In genomic region chr14:55047301-55048053, GRCh38 we compare ENCODE assay signal across 27 cellular contexts. TPM values are rescaled to one million over a fixed set of nuclear protein-coding genes. Genes with fewer than 3 reads are reported as not detected.
DNase-seq lines count a peak whose midpoint lies in the region; ATAC-seq, FAIRE-seq and TF ChIP-seq lines count a peak whose summit lies in the region.
"Had no signal": no experiment of that assay in that cellular context is flagged by ENCODE, and none has a peak within 500 bp of the region (broad histone marks: within the 10 kb centered on the region; RNA-seq: fewer than 3 reads in every experiment).

No MANE protein-coding gene starts in this region.

- peak overlapping the region; percentile 21 for H3K27ac Mint-ChIP-seq in T-helper 17 cell
- H3K27ac Mint-ChIP-seq: CD14-positive monocyte; CD4-positive, alpha-beta memory T cell; CD4-positive, CD25-positive, alpha-beta regulatory T cell had no signal

- no peak for TF ChIP-seq POLR2A in HepG2 (IDR thresholded peaks at IDR 0.05; ENCODE audit: insufficient read depth in 1 of 2, low read depth in 2 of 2, low read length in 2 of 2)

- no peak overlapping the region for H3K4me3 Mint-ChIP-seq in T-helper 17 cell
- H3K4me3 Mint-ChIP-seq: CD14-positive monocyte; CD4-positive, alpha-beta memory T cell had no signal

- FAIRE-seq in HepG2 (lab: Jason Lieb, UNC), result no peak
- FAIRE-seq: A549, GM12878, GM12892, GM18507 had no signal

- H3K27ac ChIP-seq in A673 (ENCODE audit: low read depth, low read length, poor library complexity, severe bottlenecking), result peak overlapping the region; percentile 100
- 0 out of 2 replicates have a peak overlapping the region, but pooled peaks have one; percentile 1 for H3K27ac ChIP-seq in Karpas-422 (ENCODE audit: low read length)
- no peak overlapping the region for H3K27ac ChIP-seq in HepG2 (ENCODE audit: extremely low read length, insufficient read depth, low read length)
- H3K27ac ChIP-seq: A549, BLaER1 had no signal

- H3K4me1 ChIP-seq in A673 (ENCODE audit: insufficient read depth, low read length, poor library complexity, severe bottlenecking) (peaks cover 66% of the 10 kb centered on the region), Karpas-422 (ENCODE audit: low read length) (peaks cover 11% of the 10 kb centered on the region), HepG2 (ENCODE audit: insufficient read depth, low read length) (peaks cover 6% of the 10 kb centered on the region; the same call in 1 of the 2 replicates)

- CTCF ChIA-PET in A673 (lab: Charles Lee) (interaction anchor here (0.6 to 1.0 kb wide), 3 partner anchors 21 to 482 kb away, joined by 3 to 4 read pairs (median 3); partner anchors contain the start of genes SOCS4 and WDHD1), HepG2 (lab: Yijun Ruan, JAX; ENCODE audit: low intra/inter-chr PET ratio, low total read pairs) (no interaction called here)

- TF ChIP-seq EP300 in HepG2 (IDR thresholded peaks at IDR 0.05; ENCODE audit: low read depth in 2 of 2, low read length in 2 of 2), result no peak
- TF ChIP-seq EP300 in HepG2 (CRISPR knock-in tag; IDR thresholded peaks at IDR 0.05; ENCODE audit: borderline replicate concordance), result no peak

- in situ Hi-C loops in HepG2 (cut with HindIII; ENCODE audit: extremely low pct_ligation_motif_present, low pct_unique_long_range_greater_than_20kb), result no loop called here

- H3K9ac ChIP-seq in Karpas-422 (ENCODE audit: low read length), result no peak overlapping the region
- H3K9ac ChIP-seq in HepG2 (ENCODE audit: insufficient read depth, low read depth, low read length), result no peak overlapping the region
- H3K9ac ChIP-seq: BLaER1 had no signal

- intact Hi-C loops in A673 (cut with micrococcal nuclease; ENCODE audit: unreplicated experiment) (loop anchor here (2.0 kb wide), 1 partner anchor 17 kb away; no protein-coding TSS in a partner anchor), HepG2 (cut with micrococcal nuclease; ENCODE audit: unreplicated experiment) (no loop called here)

- H3K36me3 ChIP-seq in A673 (ENCODE audit: insufficient read depth, low read length, poor library complexity, severe bottlenecking), result peaks cover 16% of the 10 kb centered on the region
- H3K36me3 ChIP-seq in Karpas-422 (ENCODE audit: insufficient read depth, low read length), result peaks cover 20% of the 10 kb centered on the region
- H3K36me3 ChIP-seq in HepG2 (replicated peaks in 1 of 2; ENCODE audit: control insufficient read depth in 1 of 2, insufficient read depth in 2 of 2, low read length in 2 of 2), result peaks cover 0 to 13% of the 10 kb centered on the region in 2 experiments; a peak in 3 of 5 replicates

- H4K20me1 ChIP-seq in Karpas-422 (ENCODE audit: insufficient read depth, low read depth, low read length) (peaks cover 5% of the 10 kb centered on the region), HepG2 (ENCODE audit: insufficient read depth, low read length) (peaks cover 3% of the 10 kb centered on the region; the same call in 1 of the 2 replicates)

- H3K27me3 ChIP-seq in A673 (replicated peaks; ENCODE audit: insufficient read depth, low read depth, low read length, poor library complexity) (no peaks in the 10 kb centered on the region), Karpas-422 (ENCODE audit: low read length) (no peaks in the 10 kb centered on the region), HepG2 (ENCODE audit: control insufficient read depth in 1 of 2, insufficient read depth in 2 of 2, low read length in 2 of 2) (no peaks in the 10 kb centered on the region; a peak in 1 of 5 replicates)
- H3K27me3 ChIP-seq: BE2C, BLaER1 had no signal

- no peak overlapping the region for H3K4me2 ChIP-seq in Karpas-422 (ENCODE audit: low read depth, low read length, poor library complexity, severe bottlenecking)
- no peak overlapping the region for H3K4me2 ChIP-seq in HepG2 (ENCODE audit: low read depth, low read length)
- H3K4me2 ChIP-seq: A549, BLaER1 had no signal

- no peak for TF ChIP-seq RAD21 in HepG2 (CRISPR knock-in tag; IDR thresholded peaks at IDR 0.05)

- 93% methylated on average over 5 of the region's 5 CpGs for WGBS in HepG2 (ENCODE audit: low lambda C conversion rate)

- no TSS peak for BruUV-seq in A673 (replicated peaks; lab: Mats Ljungman, UMichigan)
- BruUV-seq in HepG2 (replicated peaks; lab: Mats Ljungman, UMichigan), result no TSS peak

- H3K36me3 Mint-ChIP-seq in T-helper 17 cell (ENCODE audit: low read depth), result peaks cover 4% of the 10 kb centered on the region

- H3K4me1 Mint-ChIP-seq in T-helper 17 cell, result peaks cover 10% of the 10 kb centered on the region

- DNase-seq in A673 (ENCODE audit: low spot score) (peak; percentile 96), Karpas-422 (no peak), T-helper 17 cell (no peak), A172 (ENCODE audit: low spot score) (no peak), GM20000 (ENCODE audit: low spot score) (no peak), HepG2 (ENCODE audit: low spot score) (no peak)
- DNase-seq: 8988T; ACHN; BE2C; C1 segment of cervical spinal cord; CD4-positive, alpha-beta memory T cell; CD4-positive, CD25-positive, alpha-beta regulatory T cell; CD8-positive, alpha-beta memory T cell; COR-L47; DMS 273 treated with DMSO at 0.1 percent for 48 hours; DMS153; DMS53; DMS79; DND-41; EL; GDM1 had no signal

- H3K9me3 ChIP-seq in A673 (ENCODE audit: low read depth, low read length, poor library complexity, severe bottlenecking) (no peaks in the 10 kb centered on the region), Karpas-422 (ENCODE audit: low read length) (no peaks in the 10 kb centered on the region), T-helper 17 cell (ENCODE audit: control insufficient read depth, low read length, poor library complexity, severe bottlenecking) (no peaks in the 10 kb centered on the region), HepG2 (ENCODE audit: low read length) (no peaks in the 10 kb centered on the region)
- H3K9me3 ChIP-seq: A549, BE2C, BLaER1 had no signal

- TF ChIP-seq CTCF in A673 (conservative IDR thresholded peaks at IDR 0.05; ENCODE audit: low read depth, low read length) (no peak; the same call in 1 of the 2 replicates), GM20000 (IDR thresholded peaks at IDR 0.05; ENCODE audit: extremely low read depth, missing control alignments) (no peak), HepG2 (CRISPR knock-in tag; IDR thresholded peaks at IDR 0.05) (no peak)

- no peak overlapping the region for H2AFZ ChIP-seq in Karpas-422 (ENCODE audit: low read length)
- no peak overlapping the region for H2AFZ ChIP-seq in HepG2 (ENCODE audit: low read length)

- H3K27me3 Mint-ChIP-seq in T-helper 17 cell, result no peaks in the 10 kb centered on the region
- H3K27me3 Mint-ChIP-seq: CD4-positive, alpha-beta memory T cell had no signal

- H3K79me2 ChIP-seq in Karpas-422 (ENCODE audit: low read length), result peaks cover 39% of the 10 kb centered on the region
- H3K79me2 ChIP-seq in HepG2 (ENCODE audit: insufficient read depth, low read length), result peaks cover 5% of the 10 kb centered on the region

- POLR2A ChIA-PET in A673 (lab: Charles Lee; ENCODE audit: low non-redundant PET), result interaction anchor here (0.7 kb wide), 1 partner anchor 200 kb away, joined by 3 read pairs; no protein-coding TSS in a partner anchor
- POLR2A ChIA-PET in HepG2 (lab: Yijun Ruan, JAX), result no interaction called here

- peak overlapping the region; percentile 21 for H3K4me3 ChIP-seq in A673 (ENCODE audit: low read depth, low read length, poor library complexity, severe bottlenecking)
- no peak overlapping the region for H3K4me3 ChIP-seq in Karpas-422 (ENCODE audit: low read length)
- no peak overlapping the region for H3K4me3 ChIP-seq in HepG2 (replicated peaks in 1 of 3; ENCODE audit: insufficient read depth in 1 of 3, low read depth in 2 of 3, low read length in 3 of 3)
- H3K4me3 ChIP-seq: A549, BLaER1, GM12878 had no signal

- H3K9me2 ChIP-seq in Karpas-422 (replicated peaks; ENCODE audit: insufficient read depth, low read length), result no peaks in the 10 kb centered on the region

- no peak for ATAC-seq in T-helper 17 cell
- no peak for ATAC-seq in HepG2
- ATAC-seq: A549, GM12878 had no signal

RNA-seq across cellular contexts. Expression of gene MAPK1IP1L, which starts 4.0 kb away (rescaled TPM):
- 150 and 164 TPM in 2 replicates for total RNA-seq in A673 (2021)
- total RNA-seq in Karpas-422 (2014; rRNA removed; shearing (Covaris generic); ENCODE audit: low replicate concordance), result 31.8 and 111 TPM in 2 replicates
- 100 to 1,000 TPM; 154 to 176 TPM for total RNA-seq in T-helper 17 cell
- total RNA-seq in A172 (2014; rRNA removed; shearing (Covaris generic)), result 40.1 and 44.2 TPM in 2 replicates
- total RNA-seq in HepG2 (2016; rRNA removed; fragmentation: Illumina TruSeq; extraction: Trizol), result 27.8 and 34.7 TPM in 2 replicates
- 2.8 and 4.2 TPM in 2 replicates for total RNA-seq in HepG2 (2016; cell fraction: cytosol; rRNA removed; fragmentation: Illumina TruSeq; extraction: Trizol; ENCODE audit: low read depth)
- total RNA-seq in HepG2 (2016; cell fraction: insoluble cytoplasmic fraction; rRNA removed; fragmentation: Illumina TruSeq; extraction: Trizol), result 29.3 and 32.0 TPM in 2 replicates
- total RNA-seq in HepG2 (2016; cell fraction: membrane; rRNA removed; fragmentation: Illumina TruSeq; extraction: Trizol), result 12.6 and 12.7 TPM in 2 replicates
- total RNA-seq in HepG2 (2016; cell fraction: nucleus; rRNA removed; fragmentation: Illumina TruSeq; extraction: Trizol), result 17.7 and 20.5 TPM in 2 replicates
- polyA plus RNA-seq in HepG2 (2011; rRNA removed), result 68.4 and 75.0 TPM in 2 replicates
- 61.6 and 93.2 TPM in 2 replicates for polyA plus RNA-seq in HepG2 (2011; cell fraction: cytosol; rRNA removed)
- 45.3 and 52.4 TPM in 2 replicates for polyA plus RNA-seq in HepG2 (2011; cell fraction: nucleus; rRNA removed)
- 33.3 and 36.8 TPM in 2 replicates for polyA plus RNA-seq in HepG2 (2012)
- 5.4 and 5.8 TPM in 2 replicates for polyA plus RNA-seq in HepG2 (2016; cell fraction: cytosol; fragmentation: Illumina TruSeq; extraction: Trizol; ENCODE audit: low read depth)
- polyA plus RNA-seq in HepG2 (2016; cell fraction: insoluble cytoplasmic fraction; fragmentation: Illumina TruSeq; extraction: Trizol; ENCODE audit: low read depth), result 79.6 and 99.5 TPM in 2 replicates
- 15.8 and 16.6 TPM in 2 replicates for polyA plus RNA-seq in HepG2 (2016; cell fraction: membrane; fragmentation: Illumina TruSeq; extraction: Trizol; ENCODE audit: low read depth)
- polyA plus RNA-seq in HepG2 (2016; cell fraction: nucleus; fragmentation: Illumina TruSeq; extraction: Trizol; ENCODE audit: insufficient read depth, low read depth), result 51.2 and 62.0 TPM in 2 replicates
- polyA minus RNA-seq in HepG2 (2011; rRNA and poly(A)+ RNA removed; ENCODE audit: low replicate concordance), result 301 and 575 TPM in 2 replicates
- 97.3 and 111 TPM in 2 replicates for polyA minus RNA-seq in HepG2 (2011; cell fraction: cytosol; rRNA and poly(A)+ RNA removed)
- polyA minus RNA-seq in HepG2 (2011; cell fraction: nucleus; rRNA and poly(A)+ RNA removed), result 22.1 and 23.1 TPM in 2 replicates

RNA-seq across cellular contexts. Expression of gene SOCS4, which starts 20.4 kb away (rescaled TPM):
- total RNA-seq in A673 (2021), result 32.1 and 35.5 TPM in 2 replicates
- total RNA-seq in Karpas-422 (2014; rRNA removed; shearing (Covaris generic); ENCODE audit: low replicate concordance), result 20.2 and 50.3 TPM in 2 replicates
- 10 to 100 TPM; 26.5 to 27.3 TPM for total RNA-seq in T-helper 17 cell
- total RNA-seq in A172 (2014; rRNA removed; shearing (Covaris generic)), result 12.1 and 12.7 TPM in 2 replicates
- total RNA-seq in HepG2 (2016; rRNA removed; fragmentation: Illumina TruSeq; extraction: Trizol), result 10.0 and 17.3 TPM in 2 replicates
- total RNA-seq in HepG2 (2016; cell fraction: cytosol; rRNA removed; fragmentation: Illumina TruSeq; extraction: Trizol; ENCODE audit: low read depth), result 1.1 and 1.6 TPM in 2 replicates
- 12.1 and 17.5 TPM in 2 replicates for total RNA-seq in HepG2 (2016; cell fraction: insoluble cytoplasmic fraction; rRNA removed; fragmentation: Illumina TruSeq; extraction: Trizol)
- total RNA-seq in HepG2 (2016; cell fraction: membrane; rRNA removed; fragmentation: Illumina TruSeq; extraction: Trizol), result 7.9 and 8.1 TPM in 2 replicates
- total RNA-seq in HepG2 (2016; cell fraction: nucleus; rRNA removed; fragmentation: Illumina TruSeq; extraction: Trizol), result 13.5 and 16.2 TPM in 2 replicates
- polyA plus RNA-seq in HepG2 (2011; rRNA removed), result 3.7 and 4.0 TPM in 2 replicates
- 1.3 and 2.2 TPM in 2 replicates for polyA plus RNA-seq in HepG2 (2011; cell fraction: cytosol; rRNA removed)
- polyA plus RNA-seq in HepG2 (2011; cell fraction: nucleus; rRNA removed), result 2.2 and 4.2 TPM in 2 replicates
- polyA plus RNA-seq in HepG2 (2012), result 3.5 and 6.4 TPM in 2 replicates
- polyA plus RNA-seq in HepG2 (2016; cell fraction: cytosol; fragmentation: Illumina TruSeq; extraction: Trizol; ENCODE audit: low read depth), result 1.8 and 2.8 TPM in 2 replicates
- polyA plus RNA-seq in HepG2 (2016; cell fraction: insoluble cytoplasmic fraction; fragmentation: Illumina TruSeq; extraction: Trizol; ENCODE audit: low read depth), result 9.9 and 10.3 TPM in 2 replicates
- 2.9 and 3.5 TPM in 2 replicates for polyA plus RNA-seq in HepG2 (2016; cell fraction: membrane; fragmentation: Illumina TruSeq; extraction: Trizol; ENCODE audit: low read depth)
- 14.7 and 21.8 TPM in 2 replicates for polyA plus RNA-seq in HepG2 (2016; cell fraction: nucleus; fragmentation: Illumina TruSeq; extraction: Trizol; ENCODE audit: insufficient read depth, low read depth)
- 6.5 and 10.7 TPM in 2 replicates for polyA minus RNA-seq in HepG2 (2011; rRNA and poly(A)+ RNA removed; ENCODE audit: low replicate concordance)
- 2.8 and 6.1 TPM in 2 replicates for polyA minus RNA-seq in HepG2 (2011; cell fraction: cytosol; rRNA and poly(A)+ RNA removed)
- polyA minus RNA-seq in HepG2 (2011; cell fraction: nucleus; rRNA and poly(A)+ RNA removed), result 8.1 and 9.3 TPM in 2 replicates

RNA-seq across cellular contexts. Expression of gene WDHD1, which starts 20.6 kb away (rescaled TPM):
- total RNA-seq in A673 (2021), result 47.7 and 52.7 TPM in 2 replicates
- 14.0 and 31.2 TPM in 2 replicates for total RNA-seq in Karpas-422 (2014; rRNA removed; shearing (Covaris generic); ENCODE audit: low replicate concordance)
- total RNA-seq in T-helper 17 cell, result 1 to 10 TPM; 2.7 to 2.8 TPM
- 13.3 and 14.6 TPM in 2 replicates for total RNA-seq in A172 (2014; rRNA removed; shearing (Covaris generic))
- total RNA-seq in HepG2 (2016; rRNA removed; fragmentation: Illumina TruSeq; extraction: Trizol), result 27.5 and 44.4 TPM in 2 replicates
- total RNA-seq in HepG2 (2016; cell fraction: cytosol; rRNA removed; fragmentation: Illumina TruSeq; extraction: Trizol; ENCODE audit: low read depth), result 13.2 and 14.2 TPM in 2 replicates
- total RNA-seq in HepG2 (2016; cell fraction: insoluble cytoplasmic fraction; rRNA removed; fragmentation: Illumina TruSeq; extraction: Trizol), result 26.7 and 45.5 TPM in 2 replicates
- total RNA-seq in HepG2 (2016; cell fraction: membrane; rRNA removed; fragmentation: Illumina TruSeq; extraction: Trizol), result 11.1 and 13.8 TPM in 2 replicates
- total RNA-seq in HepG2 (2016; cell fraction: nucleus; rRNA removed; fragmentation: Illumina TruSeq; extraction: Trizol), result 20.9 and 22.6 TPM in 2 replicates
- 3.5 and 5.5 TPM in 2 replicates for polyA plus RNA-seq in HepG2 (2011; rRNA removed)
- polyA plus RNA-seq in HepG2 (2011; cell fraction: cytosol; rRNA removed), result 1.9 and 2.3 TPM in 2 replicates
- polyA plus RNA-seq in HepG2 (2011; cell fraction: nucleus; rRNA removed), result 1.5 and 2.1 TPM in 2 replicates
- 3.3 and 7.6 TPM in 2 replicates for polyA plus RNA-seq in HepG2 (2012)
- polyA plus RNA-seq in HepG2 (2016; cell fraction: cytosol; fragmentation: Illumina TruSeq; extraction: Trizol; ENCODE audit: low read depth), result 0.62 and 1.4 TPM in 2 replicates
- 21.3 and 25.4 TPM in 2 replicates for polyA plus RNA-seq in HepG2 (2016; cell fraction: insoluble cytoplasmic fraction; fragmentation: Illumina TruSeq; extraction: Trizol; ENCODE audit: low read depth)
- 1.4 and 2.0 TPM in 2 replicates for polyA plus RNA-seq in HepG2 (2016; cell fraction: membrane; fragmentation: Illumina TruSeq; extraction: Trizol; ENCODE audit: low read depth)
- polyA plus RNA-seq in HepG2 (2016; cell fraction: nucleus; fragmentation: Illumina TruSeq; extraction: Trizol; ENCODE audit: insufficient read depth, low read depth), result 19.0 and 20.0 TPM in 2 replicates
- 5.1 and 22.5 TPM in 2 replicates for polyA minus RNA-seq in HepG2 (2011; rRNA and poly(A)+ RNA removed; ENCODE audit: low replicate concordance)
- 5.7 and 7.9 TPM in 2 replicates for polyA minus RNA-seq in HepG2 (2011; cell fraction: cytosol; rRNA and poly(A)+ RNA removed)
- 9.8 and 11.6 TPM in 2 replicates for polyA minus RNA-seq in HepG2 (2011; cell fraction: nucleus; rRNA and poly(A)+ RNA removed)
